In the genomic region with DNA sequence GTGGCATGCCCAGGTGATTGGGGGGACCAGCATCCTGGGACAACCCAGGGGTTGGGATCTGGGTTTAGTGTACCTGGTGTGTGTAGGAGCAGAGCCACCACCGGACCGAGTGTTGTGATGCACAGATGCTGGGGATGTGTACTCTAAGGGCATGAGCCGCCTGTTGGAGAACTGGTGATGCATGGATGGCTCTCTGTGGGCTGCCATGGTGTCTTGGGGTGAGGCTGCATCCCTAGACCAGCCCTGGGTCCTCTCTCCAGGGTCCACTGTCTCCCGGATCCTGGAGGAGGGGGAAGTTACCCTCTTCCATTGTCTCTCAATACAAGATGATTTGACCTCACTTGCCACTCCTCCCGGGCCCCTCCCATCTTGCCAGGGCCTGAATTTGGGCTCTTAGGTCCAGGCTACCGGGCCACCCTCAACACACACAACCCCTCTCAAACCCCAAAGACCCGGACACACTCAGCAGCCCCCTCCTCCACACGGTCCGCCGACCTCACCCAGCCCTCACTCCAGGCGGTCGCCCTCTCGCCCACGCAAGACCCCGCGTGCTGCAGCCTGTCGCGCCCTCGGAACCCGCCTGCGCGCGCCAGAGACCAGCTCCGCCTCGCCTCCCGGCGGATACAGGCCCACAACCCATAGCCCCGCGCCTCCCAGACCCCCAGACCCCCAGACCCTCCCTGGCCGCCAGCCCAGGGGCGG, we compare ENCODE assay signal across 8 cellular contexts. TPM values are rescaled to one million over a fixed set of nuclear protein-coding genes. Genes with fewer than 3 reads are reported as not detected.
A peak's percentile ranks its signal among the peaks of the same experiment; 100 is the strongest.
DNase-seq lines count a peak whose midpoint lies in the region; ATAC-seq, FAIRE-seq and TF ChIP-seq lines count a peak whose summit lies in the region.

No MANE protein-coding gene starts in this region.

- H2AFZ ChIP-seq in neuron (ENCODE audit: low read depth, low read length), result peak overlapping the region; percentile 89

- TF ChIP-seq POLR2A in A549 (IDR thresholded peaks at IDR 0.05; ENCODE audit: low read length), result no peak

- no peak for FAIRE-seq in A549 (lab: Jason Lieb, UNC)

- no peak for TF ChIP-seq EP300 in A549 (IDR thresholded peaks at IDR 0.05)

- peak overlapping the region; percentile 94 for H3K4me2 ChIP-seq in A549

- H3K4me3 ChIP-seq in A549 (peak overlapping the region; percentile 79), fibroblast of pulmonary artery (replicated peaks; ENCODE audit: low read depth, low read length) (peak overlapping the region; percentile 62), neuron (ENCODE audit: low read length) (peak overlapping the region; percentile 85)

- H3K27me3 ChIP-seq in neuron (ENCODE audit: insufficient read depth, low read length), result no peaks in the 10 kb centered on the region

- peaks cover 5% of the 10 kb centered on the region for H3K36me3 ChIP-seq in neuron (ENCODE audit: insufficient read depth, low read length)

- no peak overlapping the region for H3K27ac Mint-ChIP-seq in T-helper 17 cell

- H3K36me3 Mint-ChIP-seq in T-helper 17 cell (ENCODE audit: low read depth), result no peaks in the 10 kb centered on the region

- peaks cover 15% of the 10 kb centered on the region for H3K4me1 ChIP-seq in A549
- peaks cover 10% of the 10 kb centered on the region for H3K4me1 ChIP-seq in neuron (ENCODE audit: insufficient read depth, low read length)

- H3K27me3 Mint-ChIP-seq in T-helper 17 cell, result no peaks in the 10 kb centered on the region

- no peaks in the 10 kb centered on the region for H3K9me3 ChIP-seq in A549
- no peaks in the 10 kb centered on the region for H3K9me3 ChIP-seq in T-helper 17 cell (ENCODE audit: control insufficient read depth, low read length, poor library complexity, severe bottlenecking)
- no peaks in the 10 kb centered on the region for H3K9me3 ChIP-seq in neuron (ENCODE audit: low read length)

- POLR2A ChIA-PET in A549 (lab: Yijun Ruan, JAX), result no interaction called here

- CTCF ChIA-PET in A549 (lab: Yijun Ruan, JAX), result interaction anchor here (1.2 kb wide), 1 partner anchor 8 kb away, joined by 3 read pairs; no protein-coding TSS in a partner anchor

- 19% methylated on average over 7 of the region's 31 CpGs for WGBS in A549 (ENCODE audit: missing lambda C conversion rate)

- peaks cover 5% of the 10 kb centered on the region for H3K4me1 Mint-ChIP-seq in T-helper 17 cell

- peak overlapping the region; percentile 87 for H3K4me3 Mint-ChIP-seq in T-helper 17 cell

- TF ChIP-seq RAD21 in A549 (conservative IDR thresholded peaks at IDR 0.05 in 1 of 2, IDR thresholded peaks at IDR 0.05 in 1 of 2), result no peak

- DNase-seq in A549 (ENCODE audit: low read depth in 1 of 2, low spot score in 1 of 2) (peak in 1 of 2 experiments; percentile 32), T-helper 17 cell (no peak), fibroblast of pulmonary artery (ENCODE audit: low read depth) (no peak), NCI-H2171 (lab: John Stamatoyannopoulos, UW) (no peak), pons (ENCODE audit: low spot score) (no peak)

- ATAC-seq in A549, result peak; percentile 47 to 54; a peak in 5 of 6 replicates
- peak; percentile 12 for ATAC-seq in GM18909 (IDR thresholded peaks at IDR 0.05; ENCODE audit: poor library complexity, unreplicated experiment)
- no peak for ATAC-seq in T-helper 17 cell
- no peak for ATAC-seq in GM21737 (IDR thresholded peaks at IDR 0.05; ENCODE audit: unreplicated experiment)

- peak overlapping the region; percentile 89 to 100 for H3K27ac ChIP-seq in A549

- TF ChIP-seq CTCF in A549 (IDR thresholded peaks at IDR 0.05), result no peak
- no peak for TF ChIP-seq CTCF in fibroblast of pulmonary artery (IDR thresholded peaks at IDR 0.05; ENCODE audit: low read length, missing control alignments)

TF ChIP-seq in A549, 52 proteins besides CTCF, POLR2A, EP300 and RAD21:
- 0 out of 2 replicates have a peak, but pooled peaks have one; percentile 28 for TF ChIP-seq E2F6 (IDR thresholded peaks at IDR 0.05; ENCODE audit: borderline replicate concordance, low read depth)
- no peak for TF ChIP-seq CHD4 (IDR thresholded peaks at IDR 0.05; ENCODE audit: borderline replicate concordance)

RNA-seq across cellular contexts. Expression of gene LRRC75B, which starts 0.6 kb away (rescaled TPM):
- 5.3 and 6.2 TPM in 2 replicates for polyA plus RNA-seq in A549 (2011; rRNA removed)
- polyA plus RNA-seq in A549 (2012; cell fraction: cytosol; rRNA removed), result 9.7 and 13.7 TPM in 2 replicates
- polyA plus RNA-seq in A549 (2012; cell fraction: nucleus; rRNA removed), result 40.9 and 50.7 TPM in 2 replicates
- 5.5 to 8.3 TPM (median 7.1 TPM) in 3 replicates for polyA plus RNA-seq in A549 (2017; fragmentation: RNase III; extraction: RNeasy Plus Mini Kit Qiagen cat#74134 plus additional on column Dnase treatment)
- 5.1 and 7.3 TPM in 2 replicates for polyA minus RNA-seq in A549 (2011; rRNA and poly(A)+ RNA removed)
- under 1 TPM in 1 of 2 donors, not detected in 1; 0.40 TPM for total RNA-seq in T-helper 17 cell

RNA-seq across cellular contexts. Expression of gene GGT1, which starts 10.7 kb away (rescaled TPM):
- polyA plus RNA-seq in A549 (2011; rRNA removed), result 50.1 and 51.5 TPM in 2 replicates
- 89.3 and 113 TPM in 2 replicates for polyA plus RNA-seq in A549 (2012; cell fraction: cytosol; rRNA removed)
- polyA plus RNA-seq in A549 (2012; cell fraction: nucleus; rRNA removed), result 325 and 377 TPM in 2 replicates
- 102 to 125 TPM (median 118 TPM) in 3 replicates for polyA plus RNA-seq in A549 (2017; fragmentation: RNase III; extraction: RNeasy Plus Mini Kit Qiagen cat#74134 plus additional on column Dnase treatment)
- polyA minus RNA-seq in A549 (2011; rRNA and poly(A)+ RNA removed), result 43.4 and 61.4 TPM in 2 replicates
- total RNA-seq in T-helper 17 cell, result 10 to 100 TPM; 20.1 to 54.3 TPM

RNA-seq across cellular contexts. Expression of gene SNRPD3, which starts 36.5 kb away (rescaled TPM):
- polyA plus RNA-seq in A549 (2011; rRNA removed) (157 and 212 TPM in 2 replicates), A549 (2017; fragmentation: RNase III; extraction: RNeasy Plus Mini Kit Qiagen cat#74134 plus additional on column Dnase treatment) (334 to 372 TPM (median 344 TPM) in 3 replicates)
- polyA plus RNA-seq in A549 (2012; cell fraction: cytosol; rRNA removed), result 193 and 202 TPM in 2 replicates
- polyA plus RNA-seq in A549 (2012; cell fraction: nucleus; rRNA removed), result 86.5 and 137 TPM in 2 replicates
- polyA minus RNA-seq in A549 (2011; rRNA and poly(A)+ RNA removed), result 123 and 187 TPM in 2 replicates
- total RNA-seq in T-helper 17 cell, result 10 to 100 TPM; 35.2 to 41.2 TPM

RNA-seq across cellular contexts. Expression of gene GUCD1, which starts 37.4 kb away (rescaled TPM):
- 37.1 and 48.2 TPM in 2 replicates for polyA plus RNA-seq in A549 (2011; rRNA removed)
- polyA plus RNA-seq in A549 (2012; cell fraction: cytosol; rRNA removed), result 61.5 and 76.8 TPM in 2 replicates
- polyA plus RNA-seq in A549 (2012; cell fraction: nucleus; rRNA removed), result 61.6 and 75.0 TPM in 2 replicates
- 37.7 to 43.8 TPM (median 43.5 TPM) in 3 replicates for polyA plus RNA-seq in A549 (2017; fragmentation: RNase III; extraction: RNeasy Plus Mini Kit Qiagen cat#74134 plus additional on column Dnase treatment)
- 78.9 and 81.9 TPM in 2 replicates for polyA minus RNA-seq in A549 (2011; rRNA and poly(A)+ RNA removed)
- 10 to 100 TPM; 58.4 to 96.3 TPM for total RNA-seq in T-helper 17 cell

Comparison
In these comparisons a context has a peak if more than half of its experiments do, and no peak if none do; other contexts are left out.
1. ATAC-seq: peak in A549 (2 of 2) and GM18909 (single experiment); none in T-helper 17 cell (single experiment) and GM21737 (single experiment).
2. Peak in every context shown above with its lines, with median percentiles within 50 percentile points of each other: H3K4me3 ChIP-seq.